Comparison of ENCODE assay signal across 18 cellular contexts in genomic region chr15:67758610-67759300, GRCh38.
DNase-seq lines count a peak whose midpoint lies in the region; ATAC-seq and TF ChIP-seq lines count a peak whose summit lies in the region.
"Had no signal": no experiment of that assay in that cellular context is flagged by ENCODE, and none has a peak within 500 bp of the region (broad histone marks: within the 10 kb centered on the region; RNA-seq: fewer than 3 reads in every experiment).

No MANE protein-coding gene starts in this region.

- no peak for DNase-seq in activated naive CD4-positive, alpha-beta T cell treated with anti-CD3 and anti-CD28 coated beads, Interleukin-2, amount 10 ng/mL, durations not matched to agents 7 days and 5 days
- DNase-seq in activated naive CD4-positive, alpha-beta T cell treated with anti-CD3 and anti-CD28 coated beads for 36 hours = no peak
- DNase-seq in OCI-LY7 (ENCODE audit: low spot score) = no peak
- DNase-seq in astrocyte of the hippocampus (ENCODE audit: low read depth, low spot score) = peak; percentile 75
- no peak for DNase-seq in T-helper 9 cell
- DNase-seq in stimulated activated CD4-positive, alpha-beta T cell treated with anti-CD3 and anti-CD28 coated beads, Interleukin-15, amount 100 ng/mL, for 24 hours = no peak
- DNase-seq in stimulated activated naive B cell treated with anti-CD40 and anti-IgM and Interleukin-4, amounts not matched to agents 10 μg/mL and 1 μg/mL and 100 μg/mL, for 72 hours = no peak
- DNase-seq: activated CD4-positive, alpha-beta T cell treated with anti-CD3 and anti-CD28 coated beads, Interleukin-2, amount 50 U/mL, for 4 hours; colonic mucosa; EL; NCI-H1694 had no signal

- no TSS peak for BruUV-seq in OCI-LY7 (replicated peaks; lab: Mats Ljungman, UMichigan)

- no peaks in the 10 kb centered on the region for H3K9me2 ChIP-seq in OCI-LY7 (ENCODE audit: insufficient read depth, low read length)

- no peak overlapping the region for H3K4me3 ChIP-seq in OCI-LY7 (ENCODE audit: low read depth, low read length, poor library complexity, severe bottlenecking)
- H3K4me3 ChIP-seq: ascending aorta, colonic mucosa, lung, right atrium auricular region, thoracic aorta had no signal

- peak overlapping the region; percentile 37 for H3K4me2 ChIP-seq in OCI-LY7 (ENCODE audit: low read length)

- no peaks in the 10 kb centered on the region for H3K27me3 Mint-ChIP-seq in activated naive CD4-positive, alpha-beta T cell treated with anti-CD3 and anti-CD28 coated beads, Interleukin-2, amount 10 ng/mL, durations not matched to agents 7 days and 5 days
- H3K27me3 Mint-ChIP-seq in activated naive CD4-positive, alpha-beta T cell treated with anti-CD3 and anti-CD28 coated beads for 36 hours (ENCODE audit: low read depth) = no peaks in the 10 kb centered on the region
- H3K27me3 Mint-ChIP-seq in stimulated activated naive CD8-positive, alpha-beta T cell treated with anti-CD3 and anti-CD28 coated beads, Interleukin-15, Interleukin-2, amounts not matched to agents 100 ng/mL and 50 ng/mL, for 24 hours = no peaks in the 10 kb centered on the region
- H3K27me3 Mint-ChIP-seq in stimulated activated naive B cell treated with anti-CD40 and anti-IgM and Interleukin-4, amounts not matched to agents 10 μg/mL and 1 μg/mL and 100 μg/mL, for 72 hours = no peaks in the 10 kb centered on the region
- H3K27me3 Mint-ChIP-seq: IgD-negative memory B cell had no signal

- H3K36me3 ChIP-seq in OCI-LY7 (ENCODE audit: insufficient read depth, low read length) = no peaks in the 10 kb centered on the region
- H3K36me3 ChIP-seq: ascending aorta, colonic mucosa, right atrium auricular region, thoracic aorta had no signal

- H3K27ac ChIP-seq in OCI-LY7 (ENCODE audit: low read depth, low read length, poor library complexity, severe bottlenecking) = no peak overlapping the region
- H3K27ac ChIP-seq: ascending aorta, colonic mucosa, right atrium auricular region, RWPE1, thoracic aorta had no signal

- POLR2A ChIA-PET in OCI-LY7 (lab: Charles Lee) = interaction anchor here (1.0 kb wide), 1 partner anchor 11 kb away, joined by 3 read pairs; no protein-coding TSS in a partner anchor

- H3K79me2 ChIP-seq in OCI-LY7 (ENCODE audit: insufficient read depth, low read depth, low read length) = no peaks in the 10 kb centered on the region

- H3K4me1 ChIP-seq in OCI-LY7 (ENCODE audit: insufficient read depth, low read length, poor library complexity, severe bottlenecking) = peaks cover 63% of the 10 kb centered on the region
- H3K4me1 ChIP-seq: ascending aorta, colonic mucosa, right atrium auricular region had no signal

- no peaks in the 10 kb centered on the region for H3K9me3 ChIP-seq in OCI-LY7 (ENCODE audit: low read length)
- H3K9me3 ChIP-seq: ascending aorta, colonic mucosa, right atrium auricular region, thoracic aorta had no signal

- peaks cover 4% of the 10 kb centered on the region for H3K36me3 Mint-ChIP-seq in activated naive CD4-positive, alpha-beta T cell treated with anti-CD3 and anti-CD28 coated beads, Interleukin-2, amount 10 ng/mL, durations not matched to agents 7 days and 5 days
- H3K36me3 Mint-ChIP-seq in activated naive CD4-positive, alpha-beta T cell treated with anti-CD3 and anti-CD28 coated beads for 36 hours (ENCODE audit: low read depth) = no peaks in the 10 kb centered on the region
- H3K36me3 Mint-ChIP-seq in stimulated activated naive CD8-positive, alpha-beta T cell treated with anti-CD3 and anti-CD28 coated beads, Interleukin-15, Interleukin-2, amounts not matched to agents 100 ng/mL and 50 ng/mL, for 24 hours (ENCODE audit: low read depth) = peaks cover 3% of the 10 kb centered on the region
- peaks cover 11 to 14% of the 10 kb centered on the region in 2 donors for H3K36me3 Mint-ChIP-seq in stimulated activated naive B cell treated with anti-CD40 and anti-IgM and Interleukin-4, amounts not matched to agents 10 μg/mL and 1 μg/mL and 100 μg/mL, for 72 hours

- intact Hi-C loops in activated naive CD4-positive, alpha-beta T cell treated with anti-CD3 and anti-CD28 coated beads for 36 hours (cut with micrococcal nuclease) = loop anchor here (1.0 kb wide), 1 partner anchor 12 kb away; no protein-coding TSS in a partner anchor
- intact Hi-C loops in OCI-LY7 (cut with micrococcal nuclease; ENCODE audit: unreplicated experiment) = no loop called here

- H2AFZ ChIP-seq in OCI-LY7 (ENCODE audit: low read length) = no peak overlapping the region

- peak overlapping the region; percentile 53 for H3K27ac Mint-ChIP-seq in activated naive CD4-positive, alpha-beta T cell treated with anti-CD3 and anti-CD28 coated beads, Interleukin-2, amount 10 ng/mL, durations not matched to agents 7 days and 5 days
- no peak overlapping the region for H3K27ac Mint-ChIP-seq in activated naive CD4-positive, alpha-beta T cell treated with anti-CD3 and anti-CD28 coated beads for 36 hours
- peak overlapping the region; percentile 5 for H3K27ac Mint-ChIP-seq in stimulated activated naive CD8-positive, alpha-beta T cell treated with anti-CD3 and anti-CD28 coated beads, Interleukin-15, Interleukin-2, amounts not matched to agents 100 ng/mL and 50 ng/mL, for 24 hours
- H3K27ac Mint-ChIP-seq in stimulated activated naive B cell treated with anti-CD40 and anti-IgM and Interleukin-4, amounts not matched to agents 10 μg/mL and 1 μg/mL and 100 μg/mL, for 72 hours = no peak overlapping the region
- H3K27ac Mint-ChIP-seq: IgD-negative memory B cell had no signal

- TF ChIP-seq CTCF in OCI-LY7 (conservative IDR thresholded peaks at IDR 0.05; ENCODE audit: low read length) = no peak

- H3K9me3 Mint-ChIP-seq in activated naive CD4-positive, alpha-beta T cell treated with anti-CD3 and anti-CD28 coated beads, Interleukin-2, amount 10 ng/mL, durations not matched to agents 7 days and 5 days = no peaks in the 10 kb centered on the region
- H3K9me3 Mint-ChIP-seq in activated naive CD4-positive, alpha-beta T cell treated with anti-CD3 and anti-CD28 coated beads for 36 hours = peaks cover 2% of the 10 kb centered on the region
- H3K9me3 Mint-ChIP-seq in stimulated activated naive CD8-positive, alpha-beta T cell treated with anti-CD3 and anti-CD28 coated beads, Interleukin-15, Interleukin-2, amounts not matched to agents 100 ng/mL and 50 ng/mL, for 24 hours = no peaks in the 10 kb centered on the region
- H3K9me3 Mint-ChIP-seq in stimulated activated naive B cell treated with anti-CD40 and anti-IgM and Interleukin-4, amounts not matched to agents 10 μg/mL and 1 μg/mL and 100 μg/mL, for 72 hours = peaks cover 0 to 4% of the 10 kb centered on the region in 2 donors
- H3K9me3 Mint-ChIP-seq: IgD-negative memory B cell had no signal

- no peaks in the 10 kb centered on the region for H4K20me1 ChIP-seq in OCI-LY7 (ENCODE audit: insufficient read depth, low read length)

- peaks cover 78% of the 10 kb centered on the region for H3K4me1 Mint-ChIP-seq in activated naive CD4-positive, alpha-beta T cell treated with anti-CD3 and anti-CD28 coated beads, Interleukin-2, amount 10 ng/mL, durations not matched to agents 7 days and 5 days
- H3K4me1 Mint-ChIP-seq in activated naive CD4-positive, alpha-beta T cell treated with anti-CD3 and anti-CD28 coated beads for 36 hours (ENCODE audit: low read depth) = peaks cover 82% of the 10 kb centered on the region
- peaks cover 91% of the 10 kb centered on the region for H3K4me1 Mint-ChIP-seq in stimulated activated naive CD8-positive, alpha-beta T cell treated with anti-CD3 and anti-CD28 coated beads, Interleukin-15, Interleukin-2, amounts not matched to agents 100 ng/mL and 50 ng/mL, for 24 hours (ENCODE audit: low read depth)
- peaks cover 34 to 55% of the 10 kb centered on the region in 2 donors for H3K4me1 Mint-ChIP-seq in stimulated activated naive B cell treated with anti-CD40 and anti-IgM and Interleukin-4, amounts not matched to agents 10 μg/mL and 1 μg/mL and 100 μg/mL, for 72 hours

- ATAC-seq in stimulated activated naive B cell treated with anti-CD40 and anti-IgM and Interleukin-4, amounts not matched to agents 10 μg/mL and 1 μg/mL and 100 μg/mL, for 72 hours (replicated peaks) = no peak

- CTCF ChIA-PET in activated naive CD4-positive, alpha-beta T cell treated with anti-CD3 and anti-CD28 coated beads, Interleukin-2, amount 10 ng/mL, durations not matched to agents 7 days and 5 days (lab: Charles Lee) = interaction anchor here (1.0 kb wide), 1 partner anchor 23 kb away, joined by 4 read pairs; no protein-coding TSS in a partner anchor
- CTCF ChIA-PET in activated naive CD4-positive, alpha-beta T cell treated with anti-CD3 and anti-CD28 coated beads for 36 hours (lab: Charles Lee) = no interaction called here
- CTCF ChIA-PET in OCI-LY7 (lab: Charles Lee; ENCODE audit: unreplicated experiment) = no interaction called here

- peak overlapping the region; percentile 4 for H3K4me3 Mint-ChIP-seq in activated naive CD4-positive, alpha-beta T cell treated with anti-CD3 and anti-CD28 coated beads, Interleukin-2, amount 10 ng/mL, durations not matched to agents 7 days and 5 days
- no peak overlapping the region for H3K4me3 Mint-ChIP-seq in activated naive CD4-positive, alpha-beta T cell treated with anti-CD3 and anti-CD28 coated beads for 36 hours
- H3K4me3 Mint-ChIP-seq in stimulated activated naive CD8-positive, alpha-beta T cell treated with anti-CD3 and anti-CD28 coated beads, Interleukin-15, Interleukin-2, amounts not matched to agents 100 ng/mL and 50 ng/mL, for 24 hours = peak overlapping the region; percentile 3
- no peak overlapping the region for H3K4me3 Mint-ChIP-seq in stimulated activated naive B cell treated with anti-CD40 and anti-IgM and Interleukin-4, amounts not matched to agents 10 μg/mL and 1 μg/mL and 100 μg/mL, for 72 hours
- H3K4me3 Mint-ChIP-seq: IgD-negative memory B cell had no signal

Comparison
In these comparisons a context has a peak if more than half of its experiments do, and no peak if none do; other contexts are left out.
1. H3K27ac Mint-ChIP-seq: peak in activated naive CD4-positive, alpha-beta T cell treated with anti-CD3 and anti-CD28 coated beads, Interleukin-2, amount 10 ng/mL, durations not matched to agents 7 days and 5 days (single experiment) and stimulated activated naive CD8-positive, alpha-beta T cell treated with anti-CD3 and anti-CD28 coated beads, Interleukin-15, Interleukin-2, amounts not matched to agents 100 ng/mL and 50 ng/mL, for 24 hours (single experiment); none in activated naive CD4-positive, alpha-beta T cell treated with anti-CD3 and anti-CD28 coated beads for 36 hours (single experiment) and stimulated activated naive B cell treated with anti-CD40 and anti-IgM and Interleukin-4, amounts not matched to agents 10 μg/mL and 1 μg/mL and 100 μg/mL, for 72 hours (single experiment).
2. H3K4me3 Mint-ChIP-seq: peak in activated naive CD4-positive, alpha-beta T cell treated with anti-CD3 and anti-CD28 coated beads, Interleukin-2, amount 10 ng/mL, durations not matched to agents 7 days and 5 days (single experiment) and stimulated activated naive CD8-positive, alpha-beta T cell treated with anti-CD3 and anti-CD28 coated beads, Interleukin-15, Interleukin-2, amounts not matched to agents 100 ng/mL and 50 ng/mL, for 24 hours (single experiment); none in activated naive CD4-positive, alpha-beta T cell treated with anti-CD3 and anti-CD28 coated beads for 36 hours (single experiment) and stimulated activated naive B cell treated with anti-CD40 and anti-IgM and Interleukin-4, amounts not matched to agents 10 μg/mL and 1 μg/mL and 100 μg/mL, for 72 hours (0 of 2).